In genomic region chr22:38411016-38411415, GRCh38 we compare ENCODE assay signal across 28 cellular contexts. TPM values are rescaled to one million over a fixed set of nuclear protein-coding genes. Genes with fewer than 3 reads are reported as not detected.
DNase-seq lines count a peak whose midpoint lies in the region; TF ChIP-seq lines count a peak whose summit lies in the region.
"Had no signal": no experiment of that assay in that cellular context is flagged by ENCODE, and none has a peak within 500 bp of the region (broad histone marks: within the 10 kb centered on the region; RNA-seq: fewer than 3 reads in every experiment).

No MANE protein-coding gene starts in this region.

- H3K27ac Mint-ChIP-seq in activated CD4-positive, alpha-beta memory T cell treated with anti-CD3 and anti-CD28 coated beads, Interleukin-2, amount 10 ng/mL, durations not matched to agents 7 days and 5 days: no peak overlapping the region
- no peak overlapping the region for H3K27ac Mint-ChIP-seq in activated CD4-positive, alpha-beta memory T cell treated with anti-CD3 and anti-CD28 coated beads for 36 hours

- peaks cover 0 to 13% (median 11%) of the 10 kb centered on the region in 4 donors for H3K4me1 ChIP-seq in sigmoid colon
- H3K4me1 ChIP-seq: Caco-2 had no signal

- intact Hi-C loops in activated CD4-positive, alpha-beta memory T cell treated with anti-CD3 and anti-CD28 coated beads for 36 hours (cut with micrococcal nuclease): loop anchor here (5.0 kb wide), 1 partner anchor 161 kb away; the partner anchor contains the start of gene DMC1
- intact Hi-C loops in sigmoid colon (cut with DNase I): loop anchor here (5.0 kb wide), 1 partner anchor 161 kb away; the partner anchor contains the start of gene DMC1

- H3K36me3 ChIP-seq in sigmoid colon: no peaks in the 10 kb centered on the region
- H3K36me3 ChIP-seq: BLaER1 treated with 17β-estradiol and CSF1 and Interleukin-3, amounts not matched to agents 10 nM and 100 nM; SJCRH30 had no signal

- H3K4me3 ChIP-seq in sigmoid colon: no peak overlapping the region
- H3K4me3 ChIP-seq: BLaER1 treated with 17β-estradiol and CSF1 and Interleukin-3, amounts not matched to agents 10 nM and 100 nM; GM12878; SJCRH30 had no signal

- no peak for TF ChIP-seq CTCF in sigmoid colon (IDR thresholded peaks at IDR 0.05)

- peak; percentile 5 for DNase-seq in activated CD4-positive, alpha-beta memory T cell treated with anti-CD3 and anti-CD28 coated beads, Interleukin-2, amount 10 ng/mL, durations not matched to agents 7 days and 5 days
- DNase-seq in activated CD4-positive, alpha-beta memory T cell treated with anti-CD3 and anti-CD28 coated beads for 36 hours: no peak
- peak; percentile 3 for DNase-seq in HuH-7.5 (ENCODE audit: low spot score)
- DNase-seq in iPS-NIHi11 (ENCODE audit: low spot score): peak; percentile 1
- peak; percentile 24 for DNase-seq in sigmoid colon
- DNase-seq in NOMO-1 (lab: John Stamatoyannopoulos, UW; ENCODE audit: unreplicated experiment in 2 of 2): no peak
- no peak for DNase-seq in SIG-M5 treated with dmso at 0.1 percent for 504 hours (lab: John Stamatoyannopoulos, UW; ENCODE audit: unreplicated experiment)
- no peak for DNase-seq in A172 (ENCODE audit: low spot score)
- DNase-seq: Caco-2; CD4-positive, alpha-beta memory T cell; DMS 273 treated with DMSO at 0.1 percent for 48 hours; DMS79 treated with DMSO at 0.1 percent for 48 hours; GOT3; HCEC 1CT; KBM-7; NCI-H1092 treated with DMSO at 0.1 percent for 48 hours; NCI-H146; NCI-H2029; NCI-H2227 treated with DMSO at 0.1 percent for 48 hours; NCI-H510A; NK-92 treated with Interleukin-12 subunit alpha and Interleukin-12 subunit beta, amount 100 ng/mL, for 24 hours; SJCRH30 had no signal

- CTCF ChIA-PET in activated CD4-positive, alpha-beta memory T cell treated with anti-CD3 and anti-CD28 coated beads, Interleukin-2, amount 10 ng/mL, durations not matched to agents 7 days and 5 days (lab: Charles Lee): no interaction called here
- CTCF ChIA-PET in activated CD4-positive, alpha-beta memory T cell treated with anti-CD3 and anti-CD28 coated beads for 36 hours (lab: Charles Lee): interaction anchor here (0.9 kb wide), 1 partner anchor 161 kb away, joined by 3 read pairs; no protein-coding TSS in a partner anchor

- no peaks in the 10 kb centered on the region for H3K9me3 Mint-ChIP-seq in activated CD4-positive, alpha-beta memory T cell treated with anti-CD3 and anti-CD28 coated beads, Interleukin-2, amount 10 ng/mL, durations not matched to agents 7 days and 5 days
- no peaks in the 10 kb centered on the region for H3K9me3 Mint-ChIP-seq in activated CD4-positive, alpha-beta memory T cell treated with anti-CD3 and anti-CD28 coated beads for 36 hours
- H3K9me3 Mint-ChIP-seq: CD4-positive, alpha-beta memory T cell had no signal

- H3K36me3 Mint-ChIP-seq in activated CD4-positive, alpha-beta memory T cell treated with anti-CD3 and anti-CD28 coated beads, Interleukin-2, amount 10 ng/mL, durations not matched to agents 7 days and 5 days (ENCODE audit: low read depth): no peaks in the 10 kb centered on the region
- no peaks in the 10 kb centered on the region for H3K36me3 Mint-ChIP-seq in activated CD4-positive, alpha-beta memory T cell treated with anti-CD3 and anti-CD28 coated beads for 36 hours
- H3K36me3 Mint-ChIP-seq: CD4-positive, alpha-beta memory T cell had no signal

- no peak for TF ChIP-seq POLR2A in sigmoid colon (IDR thresholded peaks at IDR 0.05)

- 95 to 98% methylated on average over 2 of the region's 2 CpGs for WGBS in sigmoid colon, 2 donors

- no peaks in the 10 kb centered on the region for H3K27me3 ChIP-seq in sigmoid colon
- H3K27me3 ChIP-seq: BLaER1 treated with 17β-estradiol and CSF1 and Interleukin-3, amounts not matched to agents 10 nM and 100 nM; SJCRH30 had no signal

- H3K4me1 Mint-ChIP-seq in activated CD4-positive, alpha-beta memory T cell treated with anti-CD3 and anti-CD28 coated beads, Interleukin-2, amount 10 ng/mL, durations not matched to agents 7 days and 5 days: peaks cover 4% of the 10 kb centered on the region
- H3K4me1 Mint-ChIP-seq in activated CD4-positive, alpha-beta memory T cell treated with anti-CD3 and anti-CD28 coated beads for 36 hours (ENCODE audit: low read depth): peaks cover 3% of the 10 kb centered on the region

- no peak overlapping the region for H3K4me3 Mint-ChIP-seq in activated CD4-positive, alpha-beta memory T cell treated with anti-CD3 and anti-CD28 coated beads, Interleukin-2, amount 10 ng/mL, durations not matched to agents 7 days and 5 days
- no peak overlapping the region for H3K4me3 Mint-ChIP-seq in activated CD4-positive, alpha-beta memory T cell treated with anti-CD3 and anti-CD28 coated beads for 36 hours
- H3K4me3 Mint-ChIP-seq: CD4-positive, alpha-beta memory T cell had no signal

- peaks cover 4% of the 10 kb centered on the region for H3K27me3 Mint-ChIP-seq in activated CD4-positive, alpha-beta memory T cell treated with anti-CD3 and anti-CD28 coated beads, Interleukin-2, amount 10 ng/mL, durations not matched to agents 7 days and 5 days
- H3K27me3 Mint-ChIP-seq in activated CD4-positive, alpha-beta memory T cell treated with anti-CD3 and anti-CD28 coated beads for 36 hours: peaks cover 7% of the 10 kb centered on the region

- H3K27ac ChIP-seq in sigmoid colon: no peak overlapping the region
- H3K27ac ChIP-seq: 22Rv1; BLaER1 treated with 17β-estradiol and CSF1 and Interleukin-3, amounts not matched to agents 10 nM and 100 nM; HL-60; SJCRH30 had no signal

- POLR2A ChIA-PET in activated CD4-positive, alpha-beta memory T cell treated with anti-CD3 and anti-CD28 coated beads, Interleukin-2, amount 10 ng/mL, durations not matched to agents 7 days and 5 days (lab: Charles Lee): interaction anchor here (1.0 kb wide), 1 partner anchor 10 kb away, joined by 3 read pairs; no protein-coding TSS in a partner anchor
- POLR2A ChIA-PET in activated CD4-positive, alpha-beta memory T cell treated with anti-CD3 and anti-CD28 coated beads for 36 hours (lab: Charles Lee): interaction anchor here (0.5 kb wide), 1 partner anchor 79 kb away, joined by 4 read pairs; no protein-coding TSS in a partner anchor

- no peak for TF ChIP-seq EP300 in sigmoid colon (IDR thresholded peaks at IDR 0.05)

- H3K9me3 ChIP-seq in sigmoid colon: no peaks in the 10 kb centered on the region
- H3K9me3 ChIP-seq: Caco-2, SJCRH30 had no signal

RNA-seq across cellular contexts. Expression of gene KCNJ4, which starts 44.0 kb away (rescaled TPM):
- total RNA-seq in activated CD4-positive, alpha-beta memory T cell treated with anti-CD3 and anti-CD28 coated beads, Interleukin-2, amount 10 ng/mL, durations not matched to agents 7 days and 5 days: not detected
- total RNA-seq in activated CD4-positive, alpha-beta memory T cell treated with anti-CD3 and anti-CD28 coated beads for 36 hours: not detected
- not detected for total RNA-seq in sigmoid colon
- under 1 TPM in 1 of 3 donors, not detected in 2; 0.03 TPM for polyA plus RNA-seq in sigmoid colon
- total RNA-seq in A172 (2014; rRNA removed; shearing (Covaris generic)): 0.31 TPM in 1 of 2 replicates, not detected in the other
- total RNA-seq: CD4-positive, alpha-beta memory T cell; GM12878; HepG2; HT-29 had no signal
- polyA plus RNA-seq: CD4-positive, alpha-beta memory T cell; GM12878; HepG2 had no signal

RNA-seq across cellular contexts. Expression of gene KDELR3, which starts 56.9 kb away (rescaled TPM):
- total RNA-seq in activated CD4-positive, alpha-beta memory T cell treated with anti-CD3 and anti-CD28 coated beads, Interleukin-2, amount 10 ng/mL, durations not matched to agents 7 days and 5 days: under 1 TPM; 0.75 to 0.88 TPM
- total RNA-seq in activated CD4-positive, alpha-beta memory T cell treated with anti-CD3 and anti-CD28 coated beads for 36 hours: under 1 TPM; 0.94 to 0.97 TPM
- 1 to 10 TPM; 2.5 to 5.5 (median 2.9) TPM for total RNA-seq in sigmoid colon
- polyA plus RNA-seq in sigmoid colon: 10 to 100 TPM in 2 of 3 donors, 1 to 10 TPM in 1; 7.4 to 14.3 (median 10.2) TPM
- total RNA-seq in A172 (2014; rRNA removed; shearing (Covaris generic)): 18.4 and 24.4 TPM in 2 replicates
- total RNA-seq: CD4-positive, alpha-beta memory T cell had no signal

Comparison
In these comparisons a context has a peak if more than half of its experiments do, and no peak if none do; other contexts are left out.
1. DNase-seq: peak in activated CD4-positive, alpha-beta memory T cell treated with anti-CD3 and anti-CD28 coated beads, Interleukin-2, amount 10 ng/mL, durations not matched to agents 7 days and 5 days (single experiment), HuH-7.5 (single experiment), iPS-NIHi11 (single experiment) and sigmoid colon (single experiment); none in activated CD4-positive, alpha-beta memory T cell treated with anti-CD3 and anti-CD28 coated beads for 36 hours (single experiment), NOMO-1 (0 of 2), SIG-M5 treated with dmso at 0.1 percent for 504 hours (single experiment) and A172 (single experiment).